In genomic region chr21:34968414-34969333, GRCh38 we compare ENCODE assay signal across 1 cellular context.
TF ChIP-seq lines count a peak whose summit lies in the region.

No MANE protein-coding gene starts in this region.

TF ChIP-seq in IMR-90, 13 proteins besides CTCF, POLR2A, EP300 and RAD21:
- TF ChIP-seq NFE2L2 (IDR thresholded peaks at IDR 0.05; ENCODE audit: low read depth, low read length) (no peak), FOS (IDR thresholded peaks at IDR 0.05; ENCODE audit: low read depth, low read length) (no peak), CEBPB (IDR thresholded peaks at IDR 0.05; ENCODE audit: low read depth, low read length) (0 out of 2 replicates have a peak, but pooled peaks have one; percentile 15)
